ENCODE assay signal across 8 cellular contexts in the genomic region with DNA sequence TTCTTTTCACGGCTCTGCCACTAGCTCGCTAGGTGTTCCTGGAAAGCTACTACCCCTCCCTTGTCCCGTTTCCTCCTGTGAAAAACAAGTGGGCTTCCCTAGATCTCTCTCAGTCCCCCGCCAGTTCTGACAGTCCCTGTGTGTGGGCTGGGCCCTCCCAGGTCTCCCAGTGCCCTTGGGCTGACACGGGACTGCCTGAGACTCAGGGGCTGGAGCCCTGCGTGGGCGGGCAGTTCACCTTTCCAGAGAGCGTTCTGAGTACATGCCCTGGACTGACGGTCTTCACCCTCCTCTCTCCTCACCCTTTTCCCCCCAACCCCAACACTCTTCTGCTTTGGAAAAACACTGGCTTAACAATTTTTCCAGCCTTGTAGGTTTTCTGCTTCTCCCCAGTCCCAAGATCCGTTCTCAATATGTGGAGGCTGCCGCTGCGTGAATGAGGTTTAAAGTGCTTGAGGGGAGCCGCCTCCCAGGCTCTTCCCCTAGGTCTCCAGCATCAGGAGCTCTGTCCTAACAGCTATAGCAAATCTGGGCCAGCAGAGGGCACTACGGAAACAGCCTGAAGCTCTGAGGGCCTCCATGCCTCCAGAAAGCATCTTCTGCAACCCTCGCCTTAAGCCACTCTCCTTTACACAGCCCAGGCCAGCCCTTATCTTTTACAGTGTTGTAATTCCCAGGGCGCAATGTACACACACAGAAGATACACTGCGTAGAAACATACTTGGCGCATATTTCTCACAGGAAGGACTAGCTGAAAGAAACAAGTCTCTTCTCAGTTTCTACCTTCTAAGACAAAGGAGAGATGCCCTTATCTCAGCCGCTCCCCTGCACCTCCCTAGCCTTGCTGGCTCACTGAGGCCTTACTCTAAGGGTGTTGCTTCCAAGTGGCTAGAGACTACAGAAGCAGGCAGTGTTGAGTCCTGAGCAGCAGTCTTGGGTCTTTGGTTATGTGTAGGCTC. TPM values are rescaled to one million over a fixed set of nuclear protein-coding genes. Genes with fewer than 3 reads are reported as not detected.
A peak's percentile ranks its signal among the peaks of the same experiment; 100 is the strongest.
DNase-seq lines count a peak whose midpoint lies in the region; ATAC-seq and TF ChIP-seq lines count a peak whose summit lies in the region.

No MANE protein-coding gene starts in this region.

- no peaks in the 10 kb centered on the region for H3K36me3 Mint-ChIP-seq in glutamatergic neuron (ENCODE audit: unreplicated experiment)

- no peak for TF ChIP-seq POLR2A in heart left ventricle (IDR thresholded peaks at IDR 0.05)

- H3K27ac ChIP-seq in heart left ventricle = no peak overlapping the region

- H3K27ac Mint-ChIP-seq in glutamatergic neuron (ENCODE audit: unreplicated experiment) = peak overlapping the region; percentile 40

- no peak overlapping the region for H3K4me3 Mint-ChIP-seq in glutamatergic neuron (ENCODE audit: unreplicated experiment)

- TF ChIP-seq CTCF in heart left ventricle (IDR thresholded peaks at IDR 0.05) (peak in 6 of 12 donors; percentile 23 to 45 (median 37)), glutamatergic neuron (IDR thresholded peaks at IDR 0.05; ENCODE audit: partially characterized antibody, unreplicated experiment) (peak; percentile 50)

- intact Hi-C loops in Right ventricle myocardium superior (cut with DNase I) = no loop called here
- intact Hi-C loops in heart left ventricle (cut with DNase I) = no loop called here

- peak; percentile 40 for ATAC-seq in Right ventricle myocardium superior (ENCODE audit: poor library complexity)
- no peak for ATAC-seq in heart left ventricle
- ATAC-seq in HG02798 (IDR thresholded peaks at IDR 0.05; ENCODE audit: poor library complexity, unreplicated experiment) = peak; percentile 84
- no peak for ATAC-seq in GM21360 (IDR thresholded peaks at IDR 0.05; ENCODE audit: unreplicated experiment)

- no peak for DNase-seq in Right ventricle myocardium superior
- DNase-seq in heart left ventricle = no peak
- DNase-seq in NCI-H2227 treated with DMSO at 0.1 percent for 48 hours (lab: John Stamatoyannopoulos, UW) = peak; percentile 1
- DNase-seq in activated CD8-positive, alpha-beta memory T cell treated with anti-CD3 and anti-CD28 coated beads for 24 hours = peak; percentile 66
- DNase-seq in glutamatergic neuron = peak; percentile 69
- DNase-seq in stimulated activated CD4-positive, alpha-beta T cell treated with anti-CD3 and anti-CD28 coated beads, Interleukin-4, amount 100 ng/mL, for 4 hours = peak; percentile 21 to 42

- 48 to 63% (median 53%) methylated on average over 19 of the region's 19 CpGs for WGBS in heart left ventricle, 4 donors

- peaks cover 2% of the 10 kb centered on the region for H3K27me3 Mint-ChIP-seq in glutamatergic neuron (ENCODE audit: unreplicated experiment)

- H3K4me1 Mint-ChIP-seq in glutamatergic neuron (ENCODE audit: low read depth, unreplicated experiment) = peaks cover 9% of the 10 kb centered on the region

- peaks cover 0 to 28% (median 0%) of the 10 kb centered on the region in 9 donors for H3K27me3 ChIP-seq in heart left ventricle

- no peaks in the 10 kb centered on the region for H3K9me3 ChIP-seq in heart left ventricle

- peaks cover 5% of the 10 kb centered on the region for H3K9me3 Mint-ChIP-seq in glutamatergic neuron (ENCODE audit: unreplicated experiment)

- H3K4me1 ChIP-seq in heart left ventricle = no peaks in the 10 kb centered on the region

- H3K4me3 ChIP-seq in heart left ventricle = no peak overlapping the region

- no peaks in the 10 kb centered on the region for H3K36me3 ChIP-seq in heart left ventricle

RNA-seq across cellular contexts. Expression of gene DCD, which starts 10.4 kb away (rescaled TPM):
- total RNA-seq in Right ventricle myocardium superior (not detected), heart left ventricle (not detected), glutamatergic neuron (ENCODE audit: unreplicated experiment) (not detected)
- not detected for polyA plus RNA-seq in heart left ventricle

RNA-seq across cellular contexts. Expression of gene LACRT, which starts 23.9 kb away (rescaled TPM):
- not detected for total RNA-seq in Right ventricle myocardium superior
- not detected for total RNA-seq in heart left ventricle
- polyA plus RNA-seq in heart left ventricle = not detected
- total RNA-seq in glutamatergic neuron (ENCODE audit: unreplicated experiment) = not detected

Comparison
In these comparisons a context has a peak if more than half of its experiments do, and no peak if none do; other contexts are left out.
1. ATAC-seq: peak in Right ventricle myocardium superior (single experiment) and HG02798 (single experiment); none in heart left ventricle (0 of 4) and GM21360 (single experiment).
2. DNase-seq: peak in NCI-H2227 treated with DMSO at 0.1 percent for 48 hours (single experiment), activated CD8-positive, alpha-beta memory T cell treated with anti-CD3 and anti-CD28 coated beads for 24 hours (single experiment), glutamatergic neuron (single experiment) and stimulated activated CD4-positive, alpha-beta T cell treated with anti-CD3 and anti-CD28 coated beads, Interleukin-4, amount 100 ng/mL, for 4 hours (2 of 2); none in Right ventricle myocardium superior (single experiment) and heart left ventricle (0 of 5).